ENCODE assay signal across 8 cellular contexts in the genomic region with DNA sequence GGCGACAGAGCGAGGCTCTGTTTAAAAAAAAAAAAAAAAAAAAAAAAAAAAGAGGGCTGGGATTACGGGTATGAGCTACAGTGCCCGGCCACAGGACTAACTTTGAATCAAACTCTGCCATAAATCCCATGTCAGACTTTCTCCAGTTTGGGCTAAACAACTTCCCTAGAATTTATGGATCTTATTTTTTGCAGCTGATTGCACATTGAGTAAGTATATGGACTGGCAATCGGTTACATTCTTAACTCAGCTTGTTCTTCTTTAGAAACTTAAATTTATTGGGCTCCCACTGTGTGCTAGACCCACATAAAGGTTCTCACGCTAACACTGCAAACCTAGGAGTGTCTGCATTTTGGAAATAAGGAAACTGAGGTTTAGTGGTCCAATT. TPM values are rescaled to one million over a fixed set of nuclear protein-coding genes. Genes with fewer than 3 reads are reported as not detected.
DNase-seq lines count a peak whose midpoint lies in the region; ATAC-seq and TF ChIP-seq lines count a peak whose summit lies in the region.

No MANE protein-coding gene starts in this region.

- H3K4me3 Mint-ChIP-seq in activated CD4-positive, alpha-beta T cell treated with anti-CD3 and anti-CD28 coated beads for 36 hours: peak overlapping the region; percentile 87

- TF ChIP-seq CTCF in adrenal gland (IDR thresholded peaks at IDR 0.05) (no peak), thoracic aorta (IDR thresholded peaks at IDR 0.05) (no peak)

- no peaks in the 10 kb centered on the region for H3K27me3 Mint-ChIP-seq in activated CD4-positive, alpha-beta T cell treated with anti-CD3 and anti-CD28 coated beads for 36 hours

- H3K4me1 Mint-ChIP-seq in activated CD4-positive, alpha-beta T cell treated with anti-CD3 and anti-CD28 coated beads for 36 hours: peaks cover 32% of the 10 kb centered on the region

- H3K4me1 ChIP-seq in adrenal gland (replicated peaks in 1 of 2): peaks cover 4 to 35% of the 10 kb centered on the region in 2 donors
- H3K4me1 ChIP-seq in thoracic aorta (ENCODE audit: control insufficient read depth in 1 of 2, low read depth in 2 of 2): peaks cover 17 to 35% of the 10 kb centered on the region in 2 donors

- CTCF ChIA-PET in activated CD4-positive, alpha-beta T cell treated with anti-CD3 and anti-CD28 coated beads for 36 hours (lab: Charles Lee): interaction anchor here (0.6 to 5.8 kb wide), 14 partner anchors 9 to 165 kb away, joined by 3 to 55 read pairs (median 4); partner anchors contain the start of gene NOL3

- peak overlapping the region; percentile 89 to 99 (median 95) for H3K27ac ChIP-seq in adrenal gland
- peak overlapping the region; percentile 96 to 98 for H3K27ac ChIP-seq in thoracic aorta

- no peaks in the 10 kb centered on the region for H3K36me3 ChIP-seq in adrenal gland (replicated peaks in 1 of 2)
- H3K36me3 ChIP-seq in thoracic aorta: peaks cover 8% of the 10 kb centered on the region

- H3K36me3 Mint-ChIP-seq in activated CD4-positive, alpha-beta T cell treated with anti-CD3 and anti-CD28 coated beads for 36 hours (ENCODE audit: low read depth): peaks cover 27% of the 10 kb centered on the region

- H3K4me3 ChIP-seq in adrenal gland (peak overlapping the region in 2 of 4 donors; percentile 27 to 99), thoracic aorta (peak overlapping the region; percentile 86)

- no peaks in the 10 kb centered on the region for H3K9me3 Mint-ChIP-seq in activated CD4-positive, alpha-beta T cell treated with anti-CD3 and anti-CD28 coated beads for 36 hours (ENCODE audit: low read depth)

- H3K27me3 ChIP-seq in adrenal gland: no peaks in the 10 kb centered on the region
- no peaks in the 10 kb centered on the region for H3K27me3 ChIP-seq in thoracic aorta (replicated peaks; ENCODE audit: insufficient read depth)

- POLR2A ChIA-PET in activated CD4-positive, alpha-beta T cell treated with anti-CD3 and anti-CD28 coated beads for 36 hours (lab: Charles Lee): interaction anchor here (0.6 to 1.5 kb wide), 3 partner anchors 8 to 246 kb away, joined by 3 to 8 read pairs (median 3); no protein-coding TSS in a partner anchor

- DNase-seq in activated CD4-positive, alpha-beta T cell treated with anti-CD3 and anti-CD28 coated beads for 36 hours: no peak
- DNase-seq in activated CD4-positive, alpha-beta T cell treated with anti-CD3 and anti-CD28 coated beads, Interleukin-2, amount 50 U/mL, for 1 hour: no peak
- DNase-seq in adrenal gland: peak in 2 of 7 donors; percentile 6 to 8
- peak; percentile 15 for DNase-seq in left kidney (ENCODE audit: low read depth, low spot score)
- DNase-seq in thoracic aorta (ENCODE audit: low spot score): no peak
- DNase-seq in DMS53 treated with DMSO at 0.1 percent for 48 hours (lab: John Stamatoyannopoulos, UW; ENCODE audit: unreplicated experiment): no peak

- H3K27ac Mint-ChIP-seq in activated CD4-positive, alpha-beta T cell treated with anti-CD3 and anti-CD28 coated beads for 36 hours: peak overlapping the region; percentile 90

- no peak for ATAC-seq in activated CD4-positive, alpha-beta T cell treated with anti-CD3 and anti-CD28 coated beads for 36 hours
- no peak for ATAC-seq in thoracic aorta (ENCODE audit: insufficient number of reproducible peaks, low FRiP score, low read depth)
- ATAC-seq in GM19452 (IDR thresholded peaks at IDR 0.05; ENCODE audit: unreplicated experiment): no peak
- ATAC-seq in HG03354 (IDR thresholded peaks at IDR 0.05; ENCODE audit: poor library complexity, severe bottlenecking, unreplicated experiment): no peak

- no peaks in the 10 kb centered on the region for H3K9me3 ChIP-seq in adrenal gland (replicated peaks in 1 of 3)
- H3K9me3 ChIP-seq in thoracic aorta: no peaks in the 10 kb centered on the region

- no peak for TF ChIP-seq POLR2A in adrenal gland (IDR thresholded peaks at IDR 0.05)

- 80 to 86% (median 82%) methylated on average over 6 of the region's 6 CpGs for WGBS in adrenal gland, 4 donors

- intact Hi-C loops in activated CD4-positive, alpha-beta T cell treated with anti-CD3 and anti-CD28 coated beads for 36 hours (cut with DNase I, micrococcal nuclease): loop anchor here in 1 of 2 experiments (2.0 kb wide), 2 partner anchors 43 to 157 kb away; no protein-coding TSS in a partner anchor
- intact Hi-C loops in adrenal gland (cut with DNase I): no loop called here

RNA-seq across cellular contexts. Expression of gene CBFB, which starts 0.8 kb away (rescaled TPM):
- 10 to 100 TPM; 84.6 to 90.2 TPM for total RNA-seq in activated CD4-positive, alpha-beta T cell treated with anti-CD3 and anti-CD28 coated beads for 36 hours
- total RNA-seq in adrenal gland (10 to 100 TPM; 19.3 to 41.2 (median 30.3) TPM), thoracic aorta (10 to 100 TPM; 28.3 to 79.7 TPM)
- polyA plus RNA-seq in adrenal gland: 10 to 100 TPM; 13.0 to 20.9 (median 13.5) TPM

RNA-seq across cellular contexts. Expression of gene CES4A, which starts 39.8 kb away (rescaled TPM):
- total RNA-seq in activated CD4-positive, alpha-beta T cell treated with anti-CD3 and anti-CD28 coated beads for 36 hours: 10 to 100 TPM; 13.5 to 15.7 TPM
- 10 to 100 TPM in 6 of 8 donors, 1 to 10 TPM in 2; 4.4 to 31.0 (median 13.9) TPM for total RNA-seq in adrenal gland
- 100 to 1,000 TPM in 1 of 3 donors, 10 to 100 TPM in 1, 1 to 10 TPM in 1; 7.0 to 127 (median 80.3) TPM for polyA plus RNA-seq in adrenal gland
- 1 to 10 TPM; 7.4 to 9.5 TPM for total RNA-seq in thoracic aorta
